In genomic region chr1:74908131-74908530, GRCh38 we compare ENCODE assay signal across 27 cellular contexts.
"Had no signal": no experiment of that assay in that cellular context is flagged by ENCODE, and none has a peak within 500 bp of the region (broad histone marks: within the 10 kb centered on the region; RNA-seq: fewer than 3 reads in every experiment).

No MANE protein-coding gene starts in this region.

- H3K36me3 ChIP-seq: stomach, suprapubic skin, thoracic aorta, thyroid gland, tibial artery, tibial nerve, transverse colon, upper lobe of left lung, upper lobe of right lung, uterus, vagina had no signal

- H3K4me3 ChIP-seq: stomach, suprapubic skin, testis, thoracic aorta, thyroid gland, tibial artery, tibial nerve, transverse colon, upper lobe of left lung, upper lobe of right lung, uterus, vagina had no signal

- H3K27ac ChIP-seq: stomach, suprapubic skin, testis, thoracic aorta, thyroid gland, tibial artery, tibial nerve, transverse colon, upper lobe of left lung, upper lobe of right lung, uterus, vagina had no signal

- H3K27me3 ChIP-seq: stomach, suprapubic skin, testis, thyroid gland, tibial artery, tibial nerve, transverse colon, upper lobe of left lung, upper lobe of right lung, uterus, vagina had no signal

- ATAC-seq: stimulated activated effector memory CD8-positive, alpha-beta T cell treated with anti-CD3 and anti-CD28 coated beads, Interleukin-12 subunit alpha, Interleukin-12 subunit beta, amount 100 ng/mL, for 72 hours; stimulated activated memory B cell treated with anti-CD40 and anti-IgM and Interleukin-4, amounts not matched to agents 10 μg/mL and 1 μg/mL and 100 μg/mL, for 72 hours; stimulated activated naive B cell treated with anti-CD40 and anti-IgM and Interleukin-4, amounts not matched to agents 10 μg/mL and 1 μg/mL and 100 μg/mL, for 72 hours; stimulated activated naive CD8-positive, alpha-beta T cell treated with anti-CD3 and anti-CD28 coated beads, Interleukin-15, amount 100 ng/mL, for 72 hours; stimulated activated naive CD8-positive, alpha-beta T cell treated with anti-CD3 and anti-CD28 coated beads, Interleukin-15, Interleukin-2, amounts not matched to agents 100 U/mL and 50 U/mL, for 24 hours; upper lobe of right lung had no signal

- H3K4me1 ChIP-seq: stomach, suprapubic skin, testis, thyroid gland, tibial artery, tibial nerve, transverse colon, upper lobe of left lung, upper lobe of right lung, uterus, vagina had no signal

- FAIRE-seq: urothelium cell line had no signal

- DNase-seq: stimulated activated CD4-positive, alpha-beta T cell treated with anti-CD3 and anti-CD28 coated beads, Interleukin-2, amount 100 ng/mL, for 48 hours; stimulated activated CD4-positive, alpha-beta T cell treated with anti-CD3 and anti-CD28 coated beads, Interleukin-4, amount 100 ng/mL, for 1 hour; stimulated activated CD4-positive, alpha-beta T cell treated with anti-CD3 and anti-CD28 coated beads, Interleukin-4, amount 100 ng/mL, for 24 hours; stimulated activated CD4-positive, alpha-beta T cell treated with anti-CD3 and anti-CD28 coated beads, Interleukin-4, amount 100 ng/mL, for 4 hours; stimulated activated CD8-positive, alpha-beta memory T cell treated with anti-CD3 and anti-CD28 coated beads, Interleukin-4, amount 100 ng/mL, for 48 hours; stimulated activated naive B cell treated with anti-CD40 and anti-IgM and Interleukin-4, amounts not matched to agents 10 μg/mL and 1 μg/mL and 100 μg/mL, for 72 hours; stimulated activated naive CD4-positive, alpha-beta T cell; stimulated activated naive CD4-positive, alpha-beta T cell treated with Interleukin-2 at 50 U/mL for 16 hours; stimulated activated naive CD8-positive, alpha-beta T cell treated with anti-CD3 and anti-CD28 coated beads, Interleukin-15, amount 100 ng/mL, for 72 hours; stimulated activated naive CD8-positive, alpha-beta T cell treated with anti-CD3 and anti-CD28 coated beads, Interleukin-15, Interleukin-2, amounts not matched to agents 100 U/mL and 50 U/mL, for 24 hours; stomach; substantia nigra; testis; thyroid gland; tibial artery; transverse colon; trophoblast cell; upper lobe of left lung; upper lobe of right lung; uterus had no signal

- H3K9me3 ChIP-seq: testis, thoracic aorta, thyroid gland, tibial artery, tibial nerve, transverse colon, upper lobe of left lung, upper lobe of right lung, uterus, vagina had no signal
